Comparison of ENCODE assay signal across 14 cellular contexts in genomic region chr1:234375672-234376071, GRCh38.
"Had no signal": no experiment of that assay in that cellular context is flagged by ENCODE, and none has a peak within 500 bp of the region (broad histone marks: within the 10 kb centered on the region; RNA-seq: fewer than 3 reads in every experiment).

No MANE protein-coding gene starts in this region.

- H3K27me3 Mint-ChIP-seq: activated B cell treated with CpG ODN at 0.5 μM for 24 hours; effector memory CD8-positive, alpha-beta T cell; stimulated activated memory B cell treated with anti-CD40 and anti-IgM and Interleukin-4, amounts not matched to agents 10 μg/mL and 1 μg/mL and 100 μg/mL, for 72 hours had no signal

- H3K27me3 ChIP-seq: body of pancreas, hepatocyte, upper lobe of left lung had no signal

- H3K9me3 Mint-ChIP-seq: activated B cell treated with CpG ODN at 0.5 μM for 24 hours; effector memory CD8-positive, alpha-beta T cell had no signal

- H3K4me3 Mint-ChIP-seq: activated B cell treated with CpG ODN at 0.5 μM for 24 hours; stimulated activated memory B cell treated with anti-CD40 and anti-IgM and Interleukin-4, amounts not matched to agents 10 μg/mL and 1 μg/mL and 100 μg/mL, for 72 hours had no signal

- H3K27ac ChIP-seq: body of pancreas, epithelial cell of prostate, hepatocyte, neutrophil, upper lobe of left lung had no signal

- H3K9me3 ChIP-seq: body of pancreas, neutrophil, upper lobe of left lung had no signal

- H3K27ac Mint-ChIP-seq: activated B cell treated with CpG ODN at 0.5 μM for 24 hours; stimulated activated memory B cell treated with anti-CD40 and anti-IgM and Interleukin-4, amounts not matched to agents 10 μg/mL and 1 μg/mL and 100 μg/mL, for 72 hours had no signal

- DNase-seq: activated B cell treated with CpG ODN at 0.5 μM for 24 hours; activated T-cell treated with anti-CD3 and anti-CD28 coated beads, Interleukin-2, amount 50 U/mL, for 1 hour; amniotic stem cell; body of pancreas; effector memory CD8-positive, alpha-beta T cell; kidney glomerular epithelial cell; mesendoderm; right cardiac atrium; T-helper 1 cell; upper lobe of left lung had no signal

- ATAC-seq: body of pancreas; effector memory CD8-positive, alpha-beta T cell; right cardiac atrium; stimulated activated memory B cell treated with anti-CD40 and anti-IgM and Interleukin-4, amounts not matched to agents 10 μg/mL and 1 μg/mL and 100 μg/mL, for 72 hours had no signal
